Comparison of ENCODE assay signal across 17 cellular contexts in genomic region chr7:150784954-150785353, GRCh38. TPM values are rescaled to one million over a fixed set of nuclear protein-coding genes. Genes with fewer than 3 reads are reported as not detected.
A peak's percentile ranks its signal among the peaks of the same experiment; 100 is the strongest.
DNase-seq lines count a peak whose midpoint lies in the region; ATAC-seq, FAIRE-seq and TF ChIP-seq lines count a peak whose summit lies in the region.
"Had no signal": no experiment of that assay in that cellular context is flagged by ENCODE, and none has a peak within 500 bp of the region (broad histone marks: within the 10 kb centered on the region; RNA-seq: fewer than 3 reads in every experiment).

No MANE protein-coding gene starts in this region.

- H3K27ac ChIP-seq in GM12878 (ENCODE audit: control insufficient read depth, insufficient read depth) (no peak overlapping the region), skeletal muscle tissue (ENCODE audit: low read depth, low read length) (peak overlapping the region; percentile 54)
- H3K27ac ChIP-seq: thoracic aorta had no signal

- H3K4me1 ChIP-seq in GM12878 (ENCODE audit: control insufficient read depth, insufficient read depth, low read length) (peaks cover 20% of the 10 kb centered on the region), skeletal muscle tissue (ENCODE audit: control insufficient read depth in 3 of 3, insufficient read depth in 3 of 3, low read length in 3 of 3) (peaks cover 16 to 33% (median 20%) of the 10 kb centered on the region in 3 donors)

- TF ChIP-seq RAD21 in GM12878 (IDR thresholded peaks at IDR 0.05; ENCODE audit: insufficient read depth, low read depth, low read length) = no peak

- peak overlapping the region; percentile 5; the same call in 1 of the 2 replicates for H2AFZ ChIP-seq in GM12878 (ENCODE audit: control insufficient read depth, low read depth, low read length)

- BruUV-seq in GM12878 (replicated peaks; lab: Mats Ljungman, UMichigan) = no TSS peak

- 14% methylated on average over 4 of the region's 4 CpGs for WGBS in GM12878 (ENCODE audit: insufficient coverage, insufficient replicate concordance, low lambda C conversion rate, missing lambda C conversion rate)

- no peaks in the 10 kb centered on the region for H4K20me1 ChIP-seq in GM12878 (ENCODE audit: control insufficient read depth, insufficient read depth)

- H3K36me3 ChIP-seq in GM12878 (ENCODE audit: control insufficient read depth in 2 of 2, insufficient read depth in 2 of 2, low read length in 1 of 2) = no peaks in the 10 kb centered on the region
- no peaks in the 10 kb centered on the region for H3K36me3 ChIP-seq in skeletal muscle tissue (ENCODE audit: control insufficient read depth in 3 of 3, insufficient read depth in 3 of 3, low read length in 3 of 3)
- H3K36me3 ChIP-seq: thoracic aorta had no signal

- POLR2A ChIA-PET in GM12878 (lab: Charles Lee) = interaction anchor here (1.1 kb wide), 1 partner anchor 115 kb away, joined by 3 read pairs; no protein-coding TSS in a partner anchor

- RAD21 ChIA-PET in GM12878 (lab: Charles Lee; ENCODE audit: unreplicated experiment) = interaction anchor here (2.7 kb wide), 1 partner anchor 29 kb away, joined by 8 read pairs; no protein-coding TSS in a partner anchor

- FAIRE-seq in GM12878 (lab: Jason Lieb, UNC) = no peak
- FAIRE-seq: TTC549 had no signal

- intact Hi-C loops in GM12878 (cut with micrococcal nuclease; ENCODE audit: unreplicated experiment) = no loop called here

- H3K79me2 ChIP-seq in GM12878 (ENCODE audit: control insufficient read depth, insufficient read depth, low read length) = no peaks in the 10 kb centered on the region

- SMC1A ChIA-PET in GM12878 (lab: Charles Lee; ENCODE audit: uncharacterized antibody, unreplicated experiment) = no interaction called here

- DNase-seq in CD1c-positive myeloid dendritic cell (ENCODE audit: extremely low spot score) (peak; percentile 68), GM12878 (ENCODE audit: low read depth, low spot score) (no peak), left kidney (ENCODE audit: low read depth, low spot score) (peak; percentile 49), islet precursor cell (no peak), NCI-H2107 (lab: John Stamatoyannopoulos, UW) (no peak), occipital lobe (lab: John Stamatoyannopoulos, UW) (no peak), EL (no peak)
- DNase-seq: activated gamma-delta T cell treated with Interleukin-2 at 50 U/mL for 16 hours, DND-41, endodermal cell, glutamatergic neuron, NCI-H1048, NCI-H2227 treated with DMSO at 0.1 percent for 48 hours, SK-N-SH had no signal

- no peak overlapping the region for H3K9ac ChIP-seq in GM12878 (ENCODE audit: control insufficient read depth, insufficient read depth, low read length)
- H3K9ac ChIP-seq in skeletal muscle tissue (ENCODE audit: low read depth in 1 of 3, low read length in 3 of 3) = no peak overlapping the region
- H3K9ac ChIP-seq: SK-N-SH had no signal

- TF ChIP-seq POLR2A in GM12878 (IDR thresholded peaks at IDR 0.05; ENCODE audit: low read depth, low read length) = no peak

- H3K4me2 ChIP-seq in GM12878 (ENCODE audit: control insufficient read depth, insufficient read depth) = no peak overlapping the region
- H3K4me2 ChIP-seq: SK-N-SH had no signal

- TF ChIP-seq EP300 in GM12878 (IDR thresholded peaks at IDR 0.05; ENCODE audit: borderline replicate concordance in 1 of 2, control insufficient read depth in 1 of 2, low read depth in 2 of 2, low read length in 2 of 2) = no peak

- CTCF ChIA-PET in GM12878 (lab: Yijun Ruan, JAX) = interaction anchor here (7.1 kb wide), 1 partner anchor 92 kb away, joined by 70 read pairs; no protein-coding TSS in a partner anchor

- peak; percentile 44; the same call in 2 of the 3 replicates for ATAC-seq in GM12878

- H3K27me3 ChIP-seq in GM12878 (replicated peaks in 1 of 2; ENCODE audit: control insufficient read depth in 2 of 2, insufficient read depth in 2 of 2, low read length in 1 of 2) (no peaks in the 10 kb centered on the region), skeletal muscle tissue (ENCODE audit: control insufficient read depth in 3 of 3, insufficient read depth in 3 of 3, low read length in 3 of 3) (peaks cover 0 to 4% (median 0%) of the 10 kb centered on the region in 3 donors)

- in situ Hi-C loops in GM12878 (cut with MboI) = no loop called here

- no peaks in the 10 kb centered on the region for H3K9me3 ChIP-seq in GM12878 (replicated peaks; ENCODE audit: control insufficient read depth, insufficient read depth, low read length)
- H3K9me3 ChIP-seq in skeletal muscle tissue (ENCODE audit: control insufficient read depth in 3 of 3, low read length in 3 of 3) = no peaks in the 10 kb centered on the region
- H3K9me3 ChIP-seq: SK-N-SH, thoracic aorta had no signal

- no peak overlapping the region for H3K4me3 ChIP-seq in GM12878
- peak overlapping the region in 1 of 3 donors; percentile 13 for H3K4me3 ChIP-seq in skeletal muscle tissue (ENCODE audit: low read length in 3 of 3)
- H3K4me3 ChIP-seq: thoracic aorta had no signal

- no peak for TF ChIP-seq CTCF in GM12878 (IDR thresholded peaks at IDR 0.05 in 2 of 3, conservative IDR thresholded peaks at IDR 0.05 in 1 of 3; ENCODE audit: control insufficient read depth in 2 of 3, extremely low read depth in 1 of 3, insufficient read depth in 1 of 3, low read depth in 3 of 3, low read length in 3 of 3)

TF ChIP-seq in GM12878, 131 proteins besides CTCF, POLR2A, EP300 and RAD21 (continues in another document):
- no peak for TF ChIP-seq YBX1 (IDR thresholded peaks at IDR 0.05)

RNA-seq across cellular contexts. Expression of gene TMEM176B, which starts 15.2 kb away (rescaled TPM):
- total RNA-seq in GM12878 (2013; cell fraction: nucleolus; rRNA removed) = not detected in 2 replicates
- total RNA-seq in GM12878 (2014; rRNA removed) (0.16 and 0.17 TPM in 2 replicates), GM12878 (2014; rRNA removed; fragmentation: Illumina TruSeq; extraction: Trizol) (not detected in 2 replicates), GM12878 (2021) (0.21 and 0.36 TPM in 2 replicates), skeletal muscle tissue (18.3 TPM), occipital lobe (2.3 TPM)
- not detected for polyA plus RNA-seq in GM12878 (2011; ENCODE audit: low read depth)
- polyA plus RNA-seq in GM12878 (2011; rRNA removed) (0.05 TPM in 1 of 2 replicates, not detected in the other), GM12878 (2014; fragmentation: Illumina TruSeq; extraction: Trizol) (not detected in 2 replicates), GM12878 (2014; fragmentation: Nextera tagmentation; extraction: Ambion mirVana) (under 1 TPM; 0.18 to 0.40 TPM), GM12878 (2014; rRNA removed) (0.09 TPM in 1 of 2 replicates, not detected in the other), GM12878 (2016; fragmentation: Nextera tagmentation; extraction: Ambion mirVana) (under 1 TPM in 1 of 2 experiments, not detected in 1; 0.21 TPM)
- 0.06 TPM in 1 of 2 replicates, not detected in the other for polyA plus RNA-seq in GM12878 (2011; cell fraction: cytosol; rRNA removed)
- not detected in 2 replicates for polyA plus RNA-seq in GM12878 (2011; cell fraction: nucleus; rRNA removed)
- not detected in 2 replicates for polyA plus RNA-seq in GM12878 (2012)
- not detected in 2 replicates for polyA minus RNA-seq in GM12878 (2011; rRNA and poly(A)+ RNA removed)
- not detected in 2 replicates for polyA minus RNA-seq in GM12878 (2011; cell fraction: cytosol; rRNA and poly(A)+ RNA removed)
- not detected in 2 replicates for polyA minus RNA-seq in GM12878 (2011; cell fraction: nucleus; rRNA and poly(A)+ RNA removed)
- polyA plus RNA-seq: SK-N-SH had no signal

RNA-seq across cellular contexts. Expression of gene TMEM176A, which starts 15.6 kb away (rescaled TPM):
- total RNA-seq in GM12878 (2013; cell fraction: nucleolus; rRNA removed) = not detected in 2 replicates
- total RNA-seq in GM12878 (2014; rRNA removed) (not detected in 2 replicates), GM12878 (2014; rRNA removed; fragmentation: Illumina TruSeq; extraction: Trizol) (not detected in 2 replicates), GM12878 (2021) (not detected in 2 replicates), skeletal muscle tissue (11.0 TPM), occipital lobe (0.47 TPM)
- not detected for polyA plus RNA-seq in GM12878 (2011; ENCODE audit: low read depth)
- polyA plus RNA-seq in GM12878 (2011; rRNA removed) (not detected in 2 replicates), GM12878 (2014; fragmentation: Illumina TruSeq; extraction: Trizol) (0.19 TPM in 1 of 2 replicates, not detected in the other), GM12878 (2014; fragmentation: Nextera tagmentation; extraction: Ambion mirVana) (not detected), GM12878 (2014; rRNA removed) (not detected in 2 replicates), GM12878 (2016; fragmentation: Nextera tagmentation; extraction: Ambion mirVana) (not detected)
- polyA plus RNA-seq in GM12878 (2011; cell fraction: cytosol; rRNA removed) = not detected in 2 replicates
- polyA plus RNA-seq in GM12878 (2011; cell fraction: nucleus; rRNA removed) = not detected in 2 replicates
- polyA plus RNA-seq in GM12878 (2012) = not detected in 2 replicates
- 0.57 TPM in 1 of 2 replicates, not detected in the other for polyA minus RNA-seq in GM12878 (2011; rRNA and poly(A)+ RNA removed)
- not detected in 2 replicates for polyA minus RNA-seq in GM12878 (2011; cell fraction: cytosol; rRNA and poly(A)+ RNA removed)
- not detected in 2 replicates for polyA minus RNA-seq in GM12878 (2011; cell fraction: nucleus; rRNA and poly(A)+ RNA removed)
- total RNA-seq: endodermal cell had no signal
- polyA plus RNA-seq: SK-N-SH had no signal

RNA-seq across cellular contexts. Expression of gene GIMAP5, which starts 47.7 kb away (rescaled TPM):
- total RNA-seq in GM12878 (2013; cell fraction: nucleolus; rRNA removed) = 1.9 and 2.7 TPM in 2 replicates
- 7.9 and 12.2 TPM in 2 replicates for total RNA-seq in GM12878 (2014; rRNA removed)
- total RNA-seq in GM12878 (2014; rRNA removed; fragmentation: Illumina TruSeq; extraction: Trizol) = 7.7 and 8.6 TPM in 2 replicates
- 4.5 and 5.6 TPM in 2 replicates for total RNA-seq in GM12878 (2021)
- polyA plus RNA-seq in GM12878 (2011; ENCODE audit: low read depth) = 12.3 TPM
- polyA plus RNA-seq in GM12878 (2011; rRNA removed) = 8.9 and 9.4 TPM in 2 replicates
- polyA plus RNA-seq in GM12878 (2011; cell fraction: cytosol; rRNA removed) = 7.5 and 10.6 TPM in 2 replicates
- 6.5 and 9.9 TPM in 2 replicates for polyA plus RNA-seq in GM12878 (2011; cell fraction: nucleus; rRNA removed)
- polyA plus RNA-seq in GM12878 (2012) = 16.4 and 19.5 TPM in 2 replicates
- 8.4 and 9.1 TPM in 2 replicates for polyA plus RNA-seq in GM12878 (2014; fragmentation: Illumina TruSeq; extraction: Trizol)
- 1 to 10 TPM; 4.2 to 4.4 TPM for polyA plus RNA-seq in GM12878 (2014; fragmentation: Nextera tagmentation; extraction: Ambion mirVana)
- 8.5 and 9.5 TPM in 2 replicates for polyA plus RNA-seq in GM12878 (2014; rRNA removed)
- 1 to 10 TPM; 3.7 to 3.8 TPM for polyA plus RNA-seq in GM12878 (2016; fragmentation: Nextera tagmentation; extraction: Ambion mirVana)
- polyA minus RNA-seq in GM12878 (2011; rRNA and poly(A)+ RNA removed) = 14.0 and 22.3 TPM in 2 replicates
- 2.0 and 3.7 TPM in 2 replicates for polyA minus RNA-seq in GM12878 (2011; cell fraction: cytosol; rRNA and poly(A)+ RNA removed)
- 10.5 TPM in 2 replicates for polyA minus RNA-seq in GM12878 (2011; cell fraction: nucleus; rRNA and poly(A)+ RNA removed)
- 21.4 TPM for total RNA-seq in skeletal muscle tissue
- total RNA-seq in occipital lobe = 3.7 TPM
- total RNA-seq: endodermal cell had no signal
- polyA plus RNA-seq: SK-N-SH had no signal

Comparison
In these comparisons a context has a peak if more than half of its experiments do, and no peak if none do; other contexts are left out.
1. DNase-seq: peak in CD1c-positive myeloid dendritic cell (single experiment) and left kidney (single experiment); none in GM12878 (single experiment), islet precursor cell (single experiment), NCI-H2107 (single experiment), occipital lobe (single experiment) and EL (single experiment).